ENCODE assay signal across 8 cellular contexts in genomic region chr1:156245451-156246232, GRCh38. TPM values are rescaled to one million over a fixed set of nuclear protein-coding genes. Genes with fewer than 3 reads are reported as not detected.
DNase-seq lines count a peak whose midpoint lies in the region; ATAC-seq and TF ChIP-seq lines count a peak whose summit lies in the region.

No MANE protein-coding gene starts in this region.

- H3K27me3 ChIP-seq in HL-60 (ENCODE audit: insufficient read depth, poor library complexity, severe bottlenecking) = no peaks in the 10 kb centered on the region
- peaks cover 0 to 17% (median 14%) of the 10 kb centered on the region in 9 donors for H3K27me3 ChIP-seq in heart left ventricle

- H3K27me3 Mint-ChIP-seq in Calu3 (ENCODE audit: unreplicated experiment) (peaks cover 23% of the 10 kb centered on the region), osteocyte (ENCODE audit: unreplicated experiment) (no peaks in the 10 kb centered on the region)

- no peak for TF ChIP-seq POLR2A in heart left ventricle (IDR thresholded peaks at IDR 0.05)

- H3K27ac Mint-ChIP-seq in Calu3 (ENCODE audit: unreplicated experiment) (peak overlapping the region; percentile 66), osteocyte (ENCODE audit: unreplicated experiment) (no peak overlapping the region)

- WGBS in heart left ventricle, 4 donors = 4 to 13% (median 6%) methylated on average over 14 to 69 of the region's 69 CpGs

- H3K4me3 ChIP-seq in HL-60 (replicated peaks; ENCODE audit: insufficient read depth, low read length) = peak overlapping the region; percentile 21
- peak overlapping the region; percentile 9 to 50 (median 31) for H3K4me3 ChIP-seq in heart left ventricle

- intact Hi-C loops in Calu3 (cut with micrococcal nuclease; ENCODE audit: unreplicated experiment) = no loop called here
- intact Hi-C loops in heart left ventricle (cut with DNase I) = loop anchor here in 1 of 10 donors (10.0 kb wide), 1 partner anchor 69 kb away; no protein-coding TSS in a partner anchor

- H3K9me3 ChIP-seq in heart left ventricle = no peaks in the 10 kb centered on the region

- ATAC-seq in heart left ventricle = peak in 2 of 4 donors; percentile 2 to 3
- ATAC-seq in HG03520 (IDR thresholded peaks at IDR 0.05; ENCODE audit: unreplicated experiment) = no peak
- no peak for ATAC-seq in GM21423 (IDR thresholded peaks at IDR 0.05; ENCODE audit: unreplicated experiment)

- CTCF ChIA-PET in Calu3 (lab: Charles Lee) = interaction anchor here (1.1 to 1.7 kb wide), 3 partner anchors 20 to 100 kb away, joined by 3 to 13 read pairs (median 3); partner anchors contain the start of gene TMEM79

- H3K9me3 Mint-ChIP-seq in Calu3 (ENCODE audit: low read depth, unreplicated experiment) (no peaks in the 10 kb centered on the region), osteocyte (ENCODE audit: unreplicated experiment) (no peaks in the 10 kb centered on the region)

- peaks cover 3 to 47% (median 26%) of the 10 kb centered on the region in 12 donors for H3K4me1 ChIP-seq in heart left ventricle

- no peak for TF ChIP-seq CTCF in Calu3 (IDR thresholded peaks at IDR 0.05; ENCODE audit: unreplicated experiment)
- no peak for TF ChIP-seq CTCF in HL-60 (IDR thresholded peaks at IDR 0.05; ENCODE audit: insufficient read depth, low read length)
- no peak for TF ChIP-seq CTCF in heart left ventricle (IDR thresholded peaks at IDR 0.05)
- no peak for TF ChIP-seq CTCF in osteocyte (IDR thresholded peaks at IDR 0.05)

- H3K4me1 Mint-ChIP-seq in Calu3 (ENCODE audit: low read depth, unreplicated experiment) (no peaks in the 10 kb centered on the region), osteocyte (ENCODE audit: unreplicated experiment) (peaks cover 13% of the 10 kb centered on the region)

- H3K27ac ChIP-seq in HL-60 (replicated peaks) (no peak overlapping the region), heart left ventricle (no peak overlapping the region)

- peaks cover 0 to 32% (median 19%) of the 10 kb centered on the region in 9 donors for H3K36me3 ChIP-seq in heart left ventricle

- no TSS peak for BruUV-seq in Calu3 (replicated peaks; lab: Mats Ljungman, UMichigan)

- peak; percentile 24 for DNase-seq in Calu3
- DNase-seq in HL-60 (ENCODE audit: low read depth in 1 of 2, low spot score in 1 of 2) = peak; percentile 39 to 53
- DNase-seq in activated T-cell treated with anti-CD3 and anti-CD28 coated beads, Interleukin-2, amount 50 U/mL, for 1 hour = peak; percentile 45
- no peak for DNase-seq in heart left ventricle
- peak; percentile 55 for DNase-seq in stimulated activated CD8-positive, alpha-beta memory T cell treated with anti-CD3 and anti-CD28 coated beads, Interleukin-4, amount 100 ng/mL, for 48 hours
- no peak for DNase-seq in osteocyte (ENCODE audit: extremely low spot score, unreplicated experiment)

- peak overlapping the region; percentile 55 for H3K4me3 Mint-ChIP-seq in Calu3 (ENCODE audit: low read depth, unreplicated experiment)
- no peak overlapping the region for H3K4me3 Mint-ChIP-seq in osteocyte (ENCODE audit: unreplicated experiment)

- H3K36me3 Mint-ChIP-seq in Calu3 (ENCODE audit: insufficient read depth, unreplicated experiment) (peaks cover 64% of the 10 kb centered on the region), osteocyte (ENCODE audit: unreplicated experiment) (peaks cover 7% of the 10 kb centered on the region)

RNA-seq across cellular contexts. Expression of gene PAQR6, which starts 2.2 kb away (rescaled TPM):
- total RNA-seq in Calu3 (2022) (20.4 and 21.2 TPM in 2 replicates), heart left ventricle (1 to 10 TPM in 3 of 9 donors, under 1 TPM in 4, not detected in 2; 0.42 to 1.9 (median 0.92) TPM), osteocyte (12.0 and 12.5 TPM in 2 replicates)
- under 1 TPM; 0.26 to 0.61 TPM for polyA plus RNA-seq in heart left ventricle

RNA-seq across cellular contexts. Expression of gene BGLAP, which starts 3.7 kb away (rescaled TPM):
- total RNA-seq in Calu3 (2022) (2.0 and 2.6 TPM in 2 replicates), heart left ventricle (under 1 TPM in 6 of 9 donors, not detected in 3; 0.37 to 0.99 (median 0.65) TPM), osteocyte (0.52 TPM in 1 of 2 replicates, not detected in the other)
- polyA plus RNA-seq in heart left ventricle = under 1 TPM; 0.32 to 0.57 TPM

RNA-seq across cellular contexts. Expression of gene PMF1, which starts 32.8 kb away (rescaled TPM):
- total RNA-seq in Calu3 (2022) (57.3 and 59.0 TPM in 2 replicates), heart left ventricle (100 to 1,000 TPM in 1 of 9 donors, 10 to 100 TPM in 8; 57.8 to 116 (median 62.4) TPM), osteocyte (54.1 and 57.0 TPM in 2 replicates)
- 100 to 1,000 TPM; 104 to 122 TPM for polyA plus RNA-seq in heart left ventricle

RNA-seq across cellular contexts. Expression of gene SMG5, which starts 37.0 kb away (rescaled TPM):
- total RNA-seq in Calu3 (2022) = 117 and 118 TPM in 2 replicates
- 100 to 1,000 TPM in 1 of 9 donors, 10 to 100 TPM in 8; 60.6 to 104 (median 89.4) TPM for total RNA-seq in heart left ventricle
- 10 to 100 TPM; 56.3 to 94.3 TPM for polyA plus RNA-seq in heart left ventricle
- 75.8 and 78.1 TPM in 2 replicates for total RNA-seq in osteocyte

RNA-seq across cellular contexts. Expression of gene TMEM79, which starts 38.5 kb away (rescaled TPM):
- total RNA-seq in Calu3 (2022) (12.8 and 12.9 TPM in 2 replicates), heart left ventricle (1 to 10 TPM in 7 of 9 donors, under 1 TPM in 2; 0.83 to 2.7 (median 1.3) TPM), osteocyte (2.6 and 3.3 TPM in 2 replicates)
- 1 to 10 TPM; 1.2 to 1.6 TPM for polyA plus RNA-seq in heart left ventricle

Comparison
In these comparisons a context has a peak if more than half of its experiments do, and no peak if none do; other contexts are left out.
1. DNase-seq: peak in Calu3 (single experiment), HL-60 (2 of 2), activated T-cell treated with anti-CD3 and anti-CD28 coated beads, Interleukin-2, amount 50 U/mL, for 1 hour (single experiment) and stimulated activated CD8-positive, alpha-beta memory T cell treated with anti-CD3 and anti-CD28 coated beads, Interleukin-4, amount 100 ng/mL, for 48 hours (single experiment); none in heart left ventricle (0 of 5) and osteocyte (single experiment).